Comparison of ENCODE assay signal across 15 cellular contexts in the genomic region with DNA sequence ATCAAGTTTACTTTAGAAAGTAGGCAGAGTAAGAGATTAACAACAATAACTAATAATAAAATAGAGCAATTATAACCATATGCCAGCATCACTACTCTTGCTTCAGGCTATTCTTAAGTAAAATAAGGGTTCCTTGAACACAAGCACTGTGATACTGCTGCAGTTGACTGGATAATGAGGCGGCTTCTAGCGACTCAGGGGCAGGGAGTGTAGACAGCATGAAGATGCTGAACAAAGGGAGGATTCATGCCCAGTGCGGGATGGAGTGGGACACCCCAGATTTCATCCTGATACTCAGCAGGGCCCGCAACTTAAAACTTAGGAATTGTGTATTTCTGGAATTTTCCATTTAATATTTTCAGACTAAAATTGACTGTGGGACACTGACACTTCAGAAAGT.
DNase-seq lines count a peak whose midpoint lies in the region; ATAC-seq and TF ChIP-seq lines count a peak whose summit lies in the region.
"Had no signal": no experiment of that assay in that cellular context is flagged by ENCODE, and none has a peak within 500 bp of the region (broad histone marks: within the 10 kb centered on the region; RNA-seq: fewer than 3 reads in every experiment).

No MANE protein-coding gene starts in this region.

- no peaks in the 10 kb centered on the region for H3K79me2 ChIP-seq in ACC112 (ENCODE audit: control insufficient read depth, insufficient read depth, low read length, unreplicated experiment)

- no peaks in the 10 kb centered on the region for H3K36me3 ChIP-seq in ACC112 (ENCODE audit: insufficient read depth, low read length)

- no peaks in the 10 kb centered on the region for H3K9me3 ChIP-seq in T-helper 17 cell (ENCODE audit: control insufficient read depth, low read length, poor library complexity, severe bottlenecking)

- H3K4me1 Mint-ChIP-seq in T-helper 17 cell (no peaks in the 10 kb centered on the region), mesothelial cell of epicardium (peaks cover 55% of the 10 kb centered on the region), osteocyte (ENCODE audit: unreplicated experiment) (peaks cover 23% of the 10 kb centered on the region)

- TF ChIP-seq CTCF in mesothelial cell of epicardium (IDR thresholded peaks at IDR 0.05; ENCODE audit: unreplicated experiment) (no peak), osteocyte (IDR thresholded peaks at IDR 0.05) (no peak)

- no peaks in the 10 kb centered on the region for H3K9me3 Mint-ChIP-seq in mesothelial cell of epicardium
- no peaks in the 10 kb centered on the region for H3K9me3 Mint-ChIP-seq in osteocyte (ENCODE audit: unreplicated experiment)
- H3K9me3 Mint-ChIP-seq: CD4-positive, alpha-beta T cell had no signal

- no peak overlapping the region for H3K4me3 ChIP-seq in ACC112 (ENCODE audit: low read depth, low read length)
- H3K4me3 ChIP-seq: GM12878 had no signal

- peaks cover 6% of the 10 kb centered on the region for H3K36me3 Mint-ChIP-seq in T-helper 17 cell (ENCODE audit: low read depth)
- peaks cover 4% of the 10 kb centered on the region for H3K36me3 Mint-ChIP-seq in mesothelial cell of epicardium
- H3K36me3 Mint-ChIP-seq in osteocyte (ENCODE audit: unreplicated experiment), result no peaks in the 10 kb centered on the region

- peak overlapping the region; percentile 54 for H2AFZ ChIP-seq in ACC112 (ENCODE audit: low read length, unreplicated experiment)

- no peak overlapping the region for H3K27ac ChIP-seq in ACC112 (ENCODE audit: low read depth, low read length)

- H3K27me3 ChIP-seq in ACC112 (ENCODE audit: insufficient read depth, low read length), result no peaks in the 10 kb centered on the region

- no peaks in the 10 kb centered on the region for H3K4me1 ChIP-seq in ACC112 (ENCODE audit: control insufficient read depth, insufficient read depth, low read length, unreplicated experiment)

- H3K27ac Mint-ChIP-seq in T-helper 17 cell, result peak overlapping the region; percentile 34
- peak overlapping the region; percentile 75 for H3K27ac Mint-ChIP-seq in mesothelial cell of epicardium
- peak overlapping the region; percentile 39 for H3K27ac Mint-ChIP-seq in osteocyte (ENCODE audit: unreplicated experiment)
- H3K27ac Mint-ChIP-seq: B cell; CD4-positive, alpha-beta T cell had no signal

- DNase-seq in T-helper 17 cell (no peak), mesothelial cell of epicardium (ENCODE audit: low spot score in 2 of 2, unreplicated experiment in 2 of 2) (no peak), osteocyte (ENCODE audit: extremely low spot score, unreplicated experiment) (no peak), RKO (ENCODE audit: low spot score) (no peak)
- no peak for DNase-seq in activated CD8-positive, alpha-beta memory T cell treated with anti-CD3 and anti-CD28 coated beads, Interleukin-2, amount 50 U/mL, for 48 hours
- no peak for DNase-seq in stimulated activated naive CD4-positive, alpha-beta T cell treated with Interleukin-2 at 50 U/mL for 16 hours (lab: John Stamatoyannopoulos, UW)
- DNase-seq: 8988T; C1 segment of cervical spinal cord; Calu3; CD4-positive, alpha-beta T cell; DMS 273 treated with DMSO at 0.1 percent for 48 hours; DMS79 had no signal

- H3K4me3 Mint-ChIP-seq in T-helper 17 cell (no peak overlapping the region), mesothelial cell of epicardium (no peak overlapping the region), osteocyte (ENCODE audit: unreplicated experiment) (peak overlapping the region; percentile 20)
- H3K4me3 Mint-ChIP-seq: B cell; CD4-positive, alpha-beta T cell had no signal

- ATAC-seq in T-helper 17 cell, result no peak
- ATAC-seq: GM12878 had no signal

- H3K27me3 Mint-ChIP-seq in T-helper 17 cell (no peaks in the 10 kb centered on the region), mesothelial cell of epicardium (ENCODE audit: low read depth) (no peaks in the 10 kb centered on the region), osteocyte (ENCODE audit: unreplicated experiment) (no peaks in the 10 kb centered on the region)
- H3K27me3 Mint-ChIP-seq: B cell; CD4-positive, alpha-beta T cell had no signal
